In the genomic region with DNA sequence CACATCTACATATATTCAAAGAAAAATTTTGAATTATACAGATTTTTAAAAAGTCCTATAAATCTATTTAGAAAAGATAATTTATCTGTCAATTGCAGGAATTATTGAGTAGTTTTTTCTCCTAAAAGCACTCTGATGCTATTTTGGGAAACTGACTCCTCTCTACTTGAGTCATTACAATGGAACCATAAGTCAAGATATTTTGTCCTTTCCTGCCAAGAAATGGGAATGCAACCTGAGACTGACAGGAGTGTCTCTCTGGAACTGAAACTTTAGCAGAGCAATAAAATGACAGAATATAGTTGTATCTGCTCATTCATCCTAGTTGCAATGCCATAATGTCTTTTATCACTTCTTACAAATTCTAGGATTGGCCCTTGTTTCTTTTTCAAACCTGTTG, we compare ENCODE assay signal across 1 cellular context.
TF ChIP-seq lines count a peak whose summit lies in the region.

No MANE protein-coding gene starts in this region.

TF ChIP-seq in SK-N-SH, 30 proteins besides CTCF, POLR2A, EP300 and RAD21 (continued from another document):
- TF ChIP-seq, protein P1, sequence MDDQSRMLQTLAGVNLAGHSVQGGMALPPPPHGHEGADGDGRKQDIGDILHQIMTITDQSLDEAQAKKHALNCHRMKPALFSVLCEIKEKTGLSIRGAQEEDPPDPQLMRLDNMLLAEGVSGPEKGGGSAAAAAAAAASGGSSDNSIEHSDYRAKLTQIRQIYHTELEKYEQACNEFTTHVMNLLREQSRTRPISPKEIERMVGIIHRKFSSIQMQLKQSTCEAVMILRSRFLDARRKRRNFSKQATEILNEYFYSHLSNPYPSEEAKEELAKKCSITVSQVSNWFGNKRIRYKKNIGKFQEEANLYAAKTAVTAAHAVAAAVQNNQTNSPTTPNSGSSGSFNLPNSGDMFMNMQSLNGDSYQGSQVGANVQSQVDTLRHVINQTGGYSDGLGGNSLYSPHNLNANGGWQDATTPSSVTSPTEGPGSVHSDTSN (IDR thresholded peaks at IDR 0.05), result peak; percentile 77
- TF ChIP-seq RFX5 (IDR thresholded peaks at IDR 0.05; ENCODE audit: low read length), result no peak
- peak; percentile 25; the same call in 1 of the 2 replicates for TF ChIP-seq TCF12 (IDR thresholded peaks at IDR 0.05)
